In the genomic region with DNA sequence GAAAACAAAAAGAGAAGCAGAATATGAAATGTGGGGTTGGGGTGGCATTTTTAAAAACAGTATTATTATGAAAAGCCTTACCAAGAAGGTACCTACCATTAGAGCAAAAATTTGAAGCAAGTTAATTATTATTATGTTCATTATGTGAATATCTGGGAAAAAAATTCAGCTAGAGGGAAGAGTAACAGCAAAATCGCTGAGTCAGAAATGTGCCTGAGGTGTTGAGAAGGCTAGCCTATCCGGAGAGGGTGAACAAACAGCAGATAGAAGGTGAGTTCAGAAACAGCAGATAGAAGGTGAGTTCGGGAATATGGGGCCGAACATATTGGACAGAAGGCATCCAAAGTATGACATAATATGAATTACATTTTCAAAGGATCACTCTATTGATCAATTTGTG, we compare ENCODE assay signal across 31 cellular contexts.
"Had no signal": no experiment of that assay in that cellular context is flagged by ENCODE, and none has a peak within 500 bp of the region (broad histone marks: within the 10 kb centered on the region; RNA-seq: fewer than 3 reads in every experiment).

No MANE protein-coding gene starts in this region.

- H3K4me3 ChIP-seq: adrenal gland, ascending aorta, breast epithelium, cardiac muscle cell, colonic mucosa, esophagus squamous epithelium, gastroesophageal sphincter, heart right ventricle had no signal

- H3K9me3 ChIP-seq: adrenal gland, ascending aorta, breast epithelium, colonic mucosa, esophagus squamous epithelium, gastroesophageal sphincter, heart right ventricle had no signal

- H3K36me3 ChIP-seq: adrenal gland, ascending aorta, cardiac muscle cell, colonic mucosa, esophagus squamous epithelium, gastroesophageal sphincter, heart right ventricle, WERI-Rb-1 had no signal

- FAIRE-seq: endometrium, endothelial cell of umbilical vein had no signal

- ATAC-seq: activated CD8-positive, alpha-beta T cell treated with anti-CD3 and anti-CD28 coated beads for 36 hours; activated naive CD8-positive, alpha-beta T cell treated with anti-CD3 and anti-CD28 coated beads, Interleukin-2, amount 50 U/mL, for 24 hours; activated T-cell treated with anti-CD3 and anti-CD28 coated beads, Interleukin-2, amount 50 U/mL, for 4 hours; activated T-helper 17 cell treated with anti-CD3 and anti-CD28 coated beads, Interleukin-2, amount 50 U/mL, for 72 hours; gastroesophageal sphincter; heart right ventricle; T-helper 17 cell had no signal

- H3K27me3 ChIP-seq: adrenal gland, ascending aorta, breast epithelium, cardiac muscle cell, colonic mucosa, esophagus squamous epithelium, gastroesophageal sphincter, heart right ventricle had no signal

- DNase-seq: activated B cell treated with CpG ODN at 0.5 μM for 24 hours; activated CD4-positive, alpha-beta T cell treated with anti-CD3 and anti-CD28 coated beads for 48 hours; activated CD4-positive, alpha-beta T cell treated with anti-CD3 and anti-CD28 coated beads, Interleukin-2, amount 50 U/mL, for 1 hour; activated CD4-positive, alpha-beta T cell treated with anti-CD3 and anti-CD28 coated beads, Interleukin-2, amount 50 U/mL, for 48 hours; activated CD8-positive, alpha-beta memory T cell treated with anti-CD3 and anti-CD28 coated beads for 24 hours; activated CD8-positive, alpha-beta T cell treated with anti-CD3 and anti-CD28 coated beads for 36 hours; activated effector memory CD4-positive, alpha-beta T cell treated with Interleukin-2 at 50 U/mL for 16 hours; activated gamma-delta T cell treated with Interleukin-2 at 50 U/mL for 16 hours; activated naive CD4-positive, alpha-beta T cell treated with anti-CD3 and anti-CD28 coated beads for 36 hours; activated naive CD8-positive, alpha-beta T cell treated with anti-CD3 and anti-CD28 coated beads for 36 hours; activated naive CD8-positive, alpha-beta T cell treated with anti-CD3 and anti-CD28 coated beads, Interleukin-2, amount 50 U/mL, for 24 hours; activated T-cell treated with anti-CD3 and anti-CD28 coated beads, Interleukin-2, amount 50 U/mL, for 4 hours; adrenal gland; central memory CD4-positive, alpha-beta T cell; cerebellar nuclear complex; colonic mucosa; effector CD8-positive, alpha-beta T cell; esophagus squamous epithelium; foreskin melanocyte; heart right ventricle; T-helper 17 cell; T1000; WERI-Rb-1 had no signal

- H3K4me1 ChIP-seq: adrenal gland, ascending aorta, breast epithelium, colonic mucosa, esophagus squamous epithelium, gastroesophageal sphincter, heart right ventricle had no signal

- H3K27ac ChIP-seq: adrenal gland, ascending aorta, breast epithelium, cardiac muscle cell, colonic mucosa, epithelial cell of prostate, esophagus squamous epithelium, gastroesophageal sphincter, heart right ventricle, WERI-Rb-1 had no signal
